12 cellular contexts compared by ENCODE assay signal in genomic region chr3:187264051-187264450, GRCh38. TPM values are rescaled to one million over a fixed set of nuclear protein-coding genes. Genes with fewer than 3 reads are reported as not detected.
DNase-seq lines count a peak whose midpoint lies in the region; ATAC-seq, FAIRE-seq and TF ChIP-seq lines count a peak whose summit lies in the region.
"Had no signal": no experiment of that assay in that cellular context is flagged by ENCODE, and none has a peak within 500 bp of the region (broad histone marks: within the 10 kb centered on the region; RNA-seq: fewer than 3 reads in every experiment).

No MANE protein-coding gene starts in this region.

- TF ChIP-seq CTCF in hepatocyte (IDR thresholded peaks at IDR 0.05; ENCODE audit: poor library complexity): no peak
- TF ChIP-seq CTCF in gastroesophageal sphincter (IDR thresholded peaks at IDR 0.05): no peak

- H3K4me3 Mint-ChIP-seq in effector memory CD8-positive, alpha-beta T cell: no peak overlapping the region

- H3K9me3 ChIP-seq in hepatocyte (ENCODE audit: low read depth) (peaks cover under 1% of the 10 kb centered on the region), small intestine (ENCODE audit: control insufficient read depth, low read depth) (no peaks in the 10 kb centered on the region), gastroesophageal sphincter (peaks cover 0 to 7% (median 0%) of the 10 kb centered on the region in 3 donors)

- 16% methylated on average over 4 of the region's 4 CpGs for WGBS in hepatocyte (ENCODE audit: low lambda C conversion rate, missing lambda C conversion rate)
- WGBS in small intestine, 3 donors: 17 to 35% (median 24%) methylated on average over 4 of the region's 4 CpGs
- WGBS in gastroesophageal sphincter (ENCODE audit: low coverage in 1 of 2), 2 donors: 9 to 29% methylated on average over 4 of the region's 4 CpGs

- no peaks in the 10 kb centered on the region for H3K9me2 ChIP-seq in hepatocyte (replicated peaks; ENCODE audit: insufficient read depth)

- H3K27me3 ChIP-seq in hepatocyte: no peaks in the 10 kb centered on the region
- H3K27me3 ChIP-seq in small intestine (ENCODE audit: control insufficient read depth in 2 of 2, insufficient read depth in 2 of 2, low read length in 2 of 2): no peaks in the 10 kb centered on the region
- no peaks in the 10 kb centered on the region for H3K27me3 ChIP-seq in gastroesophageal sphincter

- FAIRE-seq in small intestine (lab: Jason Lieb, UNC): no peak
- FAIRE-seq: TTC549 had no signal

- no peaks in the 10 kb centered on the region for H3K79me2 ChIP-seq in hepatocyte

- H3K4me2 ChIP-seq in hepatocyte: peak overlapping the region; percentile 26

- H3K9me3 Mint-ChIP-seq in effector memory CD8-positive, alpha-beta T cell: no peaks in the 10 kb centered on the region

- no peak overlapping the region for H3K4me3 ChIP-seq in hepatocyte
- H3K4me3 ChIP-seq in small intestine (ENCODE audit: low read depth in 1 of 2, low read length in 2 of 2): no peak overlapping the region
- H3K4me3 ChIP-seq in gastroesophageal sphincter: no peak overlapping the region

- DNase-seq in H4 (ENCODE audit: low spot score) (peak; percentile 65), SW480 (ENCODE audit: low spot score) (peak; percentile 14), hepatocyte (ENCODE audit: low spot score) (peak; percentile 60), small intestine (peak; percentile 2), SKM-1 treated with dmso at 0.1 percent for 144 hours (lab: John Stamatoyannopoulos, UW; ENCODE audit: unreplicated experiment) (no peak)
- no peak for DNase-seq in effector memory CD8-positive, alpha-beta T cell
- DNase-seq: activated naive CD4-positive, alpha-beta T cell; NCI-H82 had no signal

- TF ChIP-seq POLR2A in gastroesophageal sphincter (IDR thresholded peaks at IDR 0.05): no peak

- ATAC-seq in HG03460 (IDR thresholded peaks at IDR 0.05; ENCODE audit: unreplicated experiment) (no peak), gastroesophageal sphincter (no peak)
- no peak for ATAC-seq in effector memory CD8-positive, alpha-beta T cell (replicated peaks)

- TF ChIP-seq EP300 in gastroesophageal sphincter (IDR thresholded peaks at IDR 0.05): no peak

- peaks cover 29% of the 10 kb centered on the region for H3K4me1 ChIP-seq in hepatocyte (ENCODE audit: insufficient read depth)
- no peaks in the 10 kb centered on the region for H3K4me1 ChIP-seq in small intestine (ENCODE audit: control insufficient read depth in 2 of 2, insufficient read depth in 1 of 2, low read depth in 1 of 2, low read length in 1 of 2)
- peaks cover 0 to 30% (median 10%) of the 10 kb centered on the region in 3 donors for H3K4me1 ChIP-seq in gastroesophageal sphincter

- H3K27ac ChIP-seq in hepatocyte (peak overlapping the region; percentile 77), small intestine (ENCODE audit: low read depth in 1 of 2, low read length in 1 of 2) (no peak overlapping the region), gastroesophageal sphincter (peak overlapping the region in 2 of 4 donors; percentile 35 to 54)
- H3K27ac ChIP-seq: HL-60 had no signal

- H4K20me1 ChIP-seq in hepatocyte (ENCODE audit: insufficient read depth, poor library complexity, severe bottlenecking): no peaks in the 10 kb centered on the region

- no peak overlapping the region for H2AFZ ChIP-seq in hepatocyte

- no peak overlapping the region for H3K27ac Mint-ChIP-seq in effector memory CD8-positive, alpha-beta T cell

- H3K27me3 Mint-ChIP-seq in effector memory CD8-positive, alpha-beta T cell: peaks cover 44 to 82% of the 10 kb centered on the region in 2 donors

- peaks cover 2% of the 10 kb centered on the region for H3K36me3 Mint-ChIP-seq in effector memory CD8-positive, alpha-beta T cell (ENCODE audit: insufficient read depth)

- no peaks in the 10 kb centered on the region for H3K4me1 Mint-ChIP-seq in effector memory CD8-positive, alpha-beta T cell (ENCODE audit: low read depth in 2 of 2)

- H3K36me3 ChIP-seq in hepatocyte (replicated peaks; ENCODE audit: insufficient read depth, low read depth): no peaks in the 10 kb centered on the region
- no peaks in the 10 kb centered on the region for H3K36me3 ChIP-seq in small intestine (ENCODE audit: control insufficient read depth in 2 of 2, insufficient read depth in 2 of 2, low read length in 2 of 2)
- H3K36me3 ChIP-seq in gastroesophageal sphincter: peaks cover 0 to 7% of the 10 kb centered on the region in 2 donors

RNA-seq across cellular contexts. Expression of gene MASP1, which starts 27.5 kb away (rescaled TPM):
- total RNA-seq in H4 (2014; rRNA removed; shearing (Covaris generic)): 6.0 and 10.2 TPM in 2 replicates
- total RNA-seq in hepatocyte (25.1 and 29.0 TPM in 2 replicates), gastroesophageal sphincter (10 to 100 TPM in 1 of 4 donors, 1 to 10 TPM in 2, not detected in 1; 2.3 to 26.1 (median 5.2) TPM)
- polyA plus RNA-seq in hepatocyte (18.1 and 23.3 TPM in 2 replicates), small intestine (1 to 10 TPM in 1 of 3 donors, under 1 TPM in 1, not detected in 1; 0.70 to 1.6 TPM)

Comparison
In these comparisons a context has a peak if more than half of its experiments do, and no peak if none do; other contexts are left out.
1. DNase-seq: peak in H4 (single experiment), SW480 (single experiment), hepatocyte (single experiment) and small intestine (single experiment); none in SKM-1 treated with dmso at 0.1 percent for 144 hours (single experiment) and effector memory CD8-positive, alpha-beta T cell (0 of 3).